Comparison of ENCODE assay signal across 9 cellular contexts in the genomic region with DNA sequence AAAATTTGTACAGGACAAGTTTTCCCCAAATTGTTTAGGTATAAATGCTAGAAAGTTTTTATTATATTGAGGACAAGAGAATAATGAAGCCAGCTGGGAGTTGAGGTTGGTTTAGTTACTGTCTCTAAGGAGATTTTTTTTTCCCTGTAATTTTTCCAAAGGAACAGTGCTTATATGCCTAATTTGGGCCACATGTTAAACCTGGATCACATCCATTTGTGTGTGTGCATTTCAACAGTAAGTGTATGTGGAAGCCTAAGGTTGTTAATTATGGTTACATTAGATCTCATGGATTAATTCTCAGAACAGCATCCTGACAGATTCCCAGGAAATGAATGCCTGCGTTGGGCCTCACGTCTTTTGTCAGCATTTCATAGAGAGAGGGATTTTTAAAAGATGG. TPM values are rescaled to one million over a fixed set of nuclear protein-coding genes. Genes with fewer than 3 reads are reported as not detected.
DNase-seq lines count a peak whose midpoint lies in the region; ATAC-seq, FAIRE-seq and TF ChIP-seq lines count a peak whose summit lies in the region.
"Had no signal": no experiment of that assay in that cellular context is flagged by ENCODE, and none has a peak within 500 bp of the region (broad histone marks: within the 10 kb centered on the region; RNA-seq: fewer than 3 reads in every experiment).

No MANE protein-coding gene starts in this region.

- H3K9me3 Mint-ChIP-seq in activated CD4-positive, alpha-beta memory T cell treated with anti-CD3 and anti-CD28 coated beads for 36 hours, result no peaks in the 10 kb centered on the region
- no peaks in the 10 kb centered on the region for H3K9me3 Mint-ChIP-seq in immature natural killer cell

- TF ChIP-seq EP300 in HepG2 (IDR thresholded peaks at IDR 0.05; ENCODE audit: low read depth in 2 of 2, low read length in 2 of 2) (no peak), HepG2 (CRISPR knock-in tag; IDR thresholded peaks at IDR 0.05; ENCODE audit: borderline replicate concordance) (no peak)

- H3K4me3 ChIP-seq in HepG2 (replicated peaks in 1 of 3; ENCODE audit: insufficient read depth in 1 of 3, low read depth in 2 of 3, low read length in 3 of 3) (no peak overlapping the region), right lobe of liver (no peak overlapping the region), uterus (no peak overlapping the region)
- H3K4me3 ChIP-seq: mucosa of descending colon had no signal

- H3K36me3 ChIP-seq in HepG2 (replicated peaks in 1 of 2; ENCODE audit: control insufficient read depth in 1 of 2, insufficient read depth in 2 of 2, low read length in 2 of 2), result peaks cover 0 to 5% of the 10 kb centered on the region in 2 experiments; a peak in 1 of 5 replicates
- H3K36me3 ChIP-seq in right lobe of liver, result no peaks in the 10 kb centered on the region
- H3K36me3 ChIP-seq in uterus, result no peaks in the 10 kb centered on the region

- no peak for TF ChIP-seq RAD21 in HepG2 (CRISPR knock-in tag; IDR thresholded peaks at IDR 0.05)

- DNase-seq in HepG2 (ENCODE audit: low spot score), result no peak
- DNase-seq in right lobe of liver, result no peak
- DNase-seq in activated CD4-positive, alpha-beta memory T cell treated with anti-CD3 and anti-CD28 coated beads for 36 hours, result no peak
- no peak for DNase-seq in immature natural killer cell
- DNase-seq in uterus, result no peak
- no peak for DNase-seq in stimulated activated CD4-positive, alpha-beta T cell treated with anti-CD3 and anti-CD28 coated beads, Interleukin-2, amount 100 ng/mL, for 48 hours
- no peak for DNase-seq in NCI-H345 treated with DMSO at 0.1 percent for 48 hours (lab: John Stamatoyannopoulos, UW; ENCODE audit: unreplicated experiment)
- DNase-seq: mucosa of descending colon had no signal

- BruUV-seq in HepG2 (replicated peaks; lab: Mats Ljungman, UMichigan), result no TSS peak

- no peak for TF ChIP-seq CTCF in HepG2 (CRISPR knock-in tag; IDR thresholded peaks at IDR 0.05)
- no peak for TF ChIP-seq CTCF in right lobe of liver (IDR thresholded peaks at IDR 0.05)
- TF ChIP-seq CTCF in uterus (IDR thresholded peaks at IDR 0.05), result no peak

- H2AFZ ChIP-seq in HepG2 (ENCODE audit: low read length), result no peak overlapping the region

- no peak for FAIRE-seq in HepG2 (lab: Jason Lieb, UNC)

- POLR2A ChIA-PET in HepG2 (lab: Yijun Ruan, JAX), result interaction anchor here (1.2 to 1.7 kb wide), 3 partner anchors 10 to 296 kb away, joined by 3 read pairs; a partner anchor contains a TSS
- POLR2A ChIA-PET in activated CD4-positive, alpha-beta memory T cell treated with anti-CD3 and anti-CD28 coated beads for 36 hours (lab: Charles Lee), result interaction anchor here (0.9 to 1.0 kb wide), 3 partner anchors 42 to 281 kb away, joined by 3 to 8 read pairs (median 3); no protein-coding TSS in a partner anchor

- no peak overlapping the region for H3K9ac ChIP-seq in HepG2 (ENCODE audit: insufficient read depth, low read depth, low read length)

- CTCF ChIA-PET in HepG2 (lab: Yijun Ruan, JAX; ENCODE audit: low intra/inter-chr PET ratio, low total read pairs), result no interaction called here
- CTCF ChIA-PET in activated CD4-positive, alpha-beta memory T cell treated with anti-CD3 and anti-CD28 coated beads for 36 hours (lab: Charles Lee), result interaction anchor here (1.1 to 1.4 kb wide), 2 partner anchors 12 to 43 kb away, joined by 3 to 4 read pairs; no protein-coding TSS in a partner anchor

- H3K9me3 ChIP-seq in HepG2 (ENCODE audit: low read length), result no peaks in the 10 kb centered on the region
- no peaks in the 10 kb centered on the region for H3K9me3 ChIP-seq in right lobe of liver
- no peaks in the 10 kb centered on the region for H3K9me3 ChIP-seq in uterus
- H3K9me3 ChIP-seq: mucosa of descending colon had no signal

- peaks cover 79% of the 10 kb centered on the region for H3K4me1 Mint-ChIP-seq in activated CD4-positive, alpha-beta memory T cell treated with anti-CD3 and anti-CD28 coated beads for 36 hours (ENCODE audit: low read depth)
- H3K4me1 Mint-ChIP-seq in immature natural killer cell, result peaks cover 84 to 89% of the 10 kb centered on the region in 2 donors

- H3K4me3 Mint-ChIP-seq in activated CD4-positive, alpha-beta memory T cell treated with anti-CD3 and anti-CD28 coated beads for 36 hours, result no peak overlapping the region
- peak overlapping the region; percentile 28 to 98 (median 66) for H3K4me3 Mint-ChIP-seq in immature natural killer cell

- H3K4me2 ChIP-seq in HepG2 (ENCODE audit: low read depth, low read length), result 0 out of 2 replicates have a peak overlapping the region, but pooled peaks have one; percentile 88

- ATAC-seq in HepG2 (no peak), right lobe of liver (no peak), GM19463 (IDR thresholded peaks at IDR 0.05; ENCODE audit: unreplicated experiment) (no peak)

- H4K20me1 ChIP-seq in HepG2 (ENCODE audit: insufficient read depth, low read length), result peaks cover 60% of the 10 kb centered on the region

- intact Hi-C loops in HepG2 (cut with micrococcal nuclease; ENCODE audit: unreplicated experiment) (no loop called here), right lobe of liver (cut with DNase I) (no loop called here), uterus (cut with DNase I; ENCODE audit: low total_unique reads) (no loop called here)
- intact Hi-C loops in activated CD4-positive, alpha-beta memory T cell treated with anti-CD3 and anti-CD28 coated beads for 36 hours (cut with micrococcal nuclease), result no loop called here

- H3K27ac ChIP-seq in HepG2 (ENCODE audit: extremely low read length, insufficient read depth, low read length), result peak overlapping the region; percentile 8
- H3K27ac ChIP-seq in right lobe of liver, result peak overlapping the region in 1 of 3 donors; percentile 8
- peak overlapping the region; percentile 41 to 57 for H3K27ac ChIP-seq in uterus

- peaks cover 90% of the 10 kb centered on the region for H3K79me2 ChIP-seq in HepG2 (ENCODE audit: insufficient read depth, low read length)

- H3K4me1 ChIP-seq in HepG2 (ENCODE audit: insufficient read depth, low read length) (peaks cover 74% of the 10 kb centered on the region), right lobe of liver (peaks cover 0 to 46% (median 5%) of the 10 kb centered on the region in 4 donors), uterus (peaks cover 19 to 23% of the 10 kb centered on the region in 2 donors)

- H3K27ac Mint-ChIP-seq in activated CD4-positive, alpha-beta memory T cell treated with anti-CD3 and anti-CD28 coated beads for 36 hours, result peak overlapping the region; percentile 77
- H3K27ac Mint-ChIP-seq in immature natural killer cell, result peak overlapping the region; percentile 68 to 98 (median 84)

- peaks cover 5% of the 10 kb centered on the region for H3K36me3 Mint-ChIP-seq in activated CD4-positive, alpha-beta memory T cell treated with anti-CD3 and anti-CD28 coated beads for 36 hours
- H3K36me3 Mint-ChIP-seq in immature natural killer cell, result peaks cover 0 to 4% (median 0%) of the 10 kb centered on the region in 3 donors

- WGBS in HepG2 (ENCODE audit: low lambda C conversion rate), result 92% methylated on average over 2 of the region's 2 CpGs
- 74% methylated on average over 2 of the region's 2 CpGs for WGBS in right lobe of liver (ENCODE audit: insufficient coverage, low coverage, low lambda C conversion rate, missing lambda C conversion rate)

- TF ChIP-seq POLR2A in HepG2 (IDR thresholded peaks at IDR 0.05; ENCODE audit: insufficient read depth in 1 of 2, low read depth in 2 of 2, low read length in 2 of 2) (no peak), right lobe of liver (IDR thresholded peaks at IDR 0.05) (no peak), uterus (IDR thresholded peaks at IDR 0.05) (no peak)

- in situ Hi-C loops in HepG2 (cut with HindIII; ENCODE audit: extremely low pct_ligation_motif_present, low pct_unique_long_range_greater_than_20kb), result loop anchor here (5.0 to 10.0 kb wide), 2 partner anchors 69 to 279 kb away; a partner anchor contains a TSS

- H3K27me3 ChIP-seq in HepG2 (ENCODE audit: control insufficient read depth in 1 of 2, insufficient read depth in 2 of 2, low read length in 2 of 2) (no peaks in the 10 kb centered on the region), right lobe of liver (no peaks in the 10 kb centered on the region), uterus (no peaks in the 10 kb centered on the region)

- no peaks in the 10 kb centered on the region for H3K27me3 Mint-ChIP-seq in activated CD4-positive, alpha-beta memory T cell treated with anti-CD3 and anti-CD28 coated beads for 36 hours
- peaks cover 7 to 19% (median 8%) of the 10 kb centered on the region in 3 donors for H3K27me3 Mint-ChIP-seq in immature natural killer cell (ENCODE audit: low read depth in 3 of 3)

TF ChIP-seq in HepG2, 621 proteins besides CTCF, POLR2A, EP300 and RAD21:
- TF ChIP-seq CREB1 (IDR thresholded peaks at IDR 0.05) (no peak), CREB1 (CRISPR knock-in tag; IDR thresholded peaks at IDR 0.05) (0 out of 2 replicates have a peak, but pooled peaks have one; percentile 9), ZNF713 (CRISPR knock-in tag; IDR thresholded peaks at IDR 0.05) (no peak)

RNA-seq across cellular contexts. Expression of a gene that starts 4.5 kb away (rescaled TPM):
- total RNA-seq in HepG2 (2016; rRNA removed; fragmentation: Illumina TruSeq; extraction: Trizol), result 44.8 and 70.0 TPM in 2 replicates
- 11.8 and 13.5 TPM in 2 replicates for total RNA-seq in HepG2 (2016; cell fraction: cytosol; rRNA removed; fragmentation: Illumina TruSeq; extraction: Trizol; ENCODE audit: low read depth)
- 36.8 and 73.6 TPM in 2 replicates for total RNA-seq in HepG2 (2016; cell fraction: insoluble cytoplasmic fraction; rRNA removed; fragmentation: Illumina TruSeq; extraction: Trizol)
- 11.5 and 15.2 TPM in 2 replicates for total RNA-seq in HepG2 (2016; cell fraction: membrane; rRNA removed; fragmentation: Illumina TruSeq; extraction: Trizol)
- total RNA-seq in HepG2 (2016; cell fraction: nucleus; rRNA removed; fragmentation: Illumina TruSeq; extraction: Trizol), result 129 and 155 TPM in 2 replicates
- polyA plus RNA-seq in HepG2 (2011; rRNA removed), result 38.3 and 54.8 TPM in 2 replicates
- 32.3 and 42.3 TPM in 2 replicates for polyA plus RNA-seq in HepG2 (2011; cell fraction: cytosol; rRNA removed)
- 77.8 and 83.2 TPM in 2 replicates for polyA plus RNA-seq in HepG2 (2011; cell fraction: nucleus; rRNA removed)
- polyA plus RNA-seq in HepG2 (2012), result 98.1 and 112 TPM in 2 replicates
- polyA plus RNA-seq in HepG2 (2016; cell fraction: cytosol; fragmentation: Illumina TruSeq; extraction: Trizol; ENCODE audit: low read depth), result 1.3 and 1.8 TPM in 2 replicates
- polyA plus RNA-seq in HepG2 (2016; cell fraction: insoluble cytoplasmic fraction; fragmentation: Illumina TruSeq; extraction: Trizol; ENCODE audit: low read depth), result 22.6 and 26.7 TPM in 2 replicates
- 1.8 and 3.1 TPM in 2 replicates for polyA plus RNA-seq in HepG2 (2016; cell fraction: membrane; fragmentation: Illumina TruSeq; extraction: Trizol; ENCODE audit: low read depth)
- polyA plus RNA-seq in HepG2 (2016; cell fraction: nucleus; fragmentation: Illumina TruSeq; extraction: Trizol; ENCODE audit: insufficient read depth, low read depth), result 85.6 and 90.1 TPM in 2 replicates
- 33.0 and 141 TPM in 2 replicates for polyA minus RNA-seq in HepG2 (2011; rRNA and poly(A)+ RNA removed; ENCODE audit: low replicate concordance)
- 119 and 184 TPM in 2 replicates for polyA minus RNA-seq in HepG2 (2011; cell fraction: cytosol; rRNA and poly(A)+ RNA removed)
- 265 and 283 TPM in 2 replicates for polyA minus RNA-seq in HepG2 (2011; cell fraction: nucleus; rRNA and poly(A)+ RNA removed)
- total RNA-seq in right lobe of liver, result 10 to 100 TPM; 50.3 to 81.0 (median 67.1) TPM
- total RNA-seq in activated CD4-positive, alpha-beta memory T cell treated with anti-CD3 and anti-CD28 coated beads for 36 hours, result 10 to 100 TPM; 73.5 to 75.5 TPM
- 10 to 100 TPM; 17.2 to 54.9 (median 21.4) TPM for polyA plus RNA-seq in immature natural killer cell
- 10 to 100 TPM; 36.5 to 91.7 (median 61.7) TPM for total RNA-seq in uterus
